22 cellular contexts compared by ENCODE assay signal in genomic region chr19:24002256-24002945, GRCh38.
DNase-seq lines count a peak whose midpoint lies in the region; ATAC-seq and TF ChIP-seq lines count a peak whose summit lies in the region.
"Had no signal": no experiment of that assay in that cellular context is flagged by ENCODE, and none has a peak within 500 bp of the region (broad histone marks: within the 10 kb centered on the region; RNA-seq: fewer than 3 reads in every experiment).

No MANE protein-coding gene starts in this region.

- H3K27me3 ChIP-seq in osteoblast (ENCODE audit: insufficient read depth, low read length) (no peaks in the 10 kb centered on the region), upper lobe of right lung (no peaks in the 10 kb centered on the region)
- H3K27me3 ChIP-seq: BLaER1 treated with 17β-estradiol and CSF1 and Interleukin-3, amounts not matched to agents 10 nM and 100 nM had no signal

- H3K4me1 Mint-ChIP-seq in stimulated activated naive CD8-positive, alpha-beta T cell treated with anti-CD3 and anti-CD28 coated beads, Interleukin-15, amount 100 ng/mL, for 72 hours, result no peaks in the 10 kb centered on the region
- H3K4me1 Mint-ChIP-seq: B cell had no signal

- H3K4me3 ChIP-seq in osteoblast (ENCODE audit: insufficient read depth, low read length), result no peak overlapping the region
- H3K4me3 ChIP-seq in upper lobe of right lung, result no peak overlapping the region
- H3K4me3 ChIP-seq: A549; BLaER1 treated with 17β-estradiol and CSF1 and Interleukin-3, amounts not matched to agents 10 nM and 100 nM; GM12878 had no signal

- no peak overlapping the region for H3K4me2 ChIP-seq in osteoblast (ENCODE audit: insufficient read depth, low read length)
- H3K4me2 ChIP-seq: A549; BLaER1 treated with 17β-estradiol and CSF1 and Interleukin-3, amounts not matched to agents 10 nM and 100 nM had no signal

- no peak overlapping the region for H3K27ac Mint-ChIP-seq in stimulated activated naive CD8-positive, alpha-beta T cell treated with anti-CD3 and anti-CD28 coated beads, Interleukin-15, amount 100 ng/mL, for 72 hours
- H3K27ac Mint-ChIP-seq: B cell; CD4-positive, alpha-beta T cell; CD8-positive, alpha-beta T cell had no signal

- no peak for DNase-seq in stimulated activated naive CD8-positive, alpha-beta T cell treated with anti-CD3 and anti-CD28 coated beads, Interleukin-15, amount 100 ng/mL, for 72 hours
- DNase-seq in stimulated activated naive CD8-positive, alpha-beta T cell treated with anti-CD3 and anti-CD28 coated beads, Interleukin-15, Interleukin-2, amounts not matched to agents 100 U/mL and 50 U/mL, for 24 hours, result no peak
- DNase-seq in osteoblast (ENCODE audit: insufficient read length, low spot score, missing footprints) (peak; percentile 58), upper lobe of right lung (no peak), NCI-H1105 treated with DMSO at 0.1 percent for 48 hours (lab: John Stamatoyannopoulos, UW) (no peak)
- DNase-seq in stimulated activated naive CD4-positive, alpha-beta T cell treated with Interleukin-2 at 50 U/mL for 16 hours (lab: John Stamatoyannopoulos, UW), result no peak
- DNase-seq: AML-193; CD4-positive, alpha-beta T cell; CD8-positive, alpha-beta T cell; DMS 273 treated with DMSO at 0.1 percent for 48 hours; DMS153; DMS53; DMS79; DND-41; EL; GDM1 had no signal

- no peak overlapping the region for H2AFZ ChIP-seq in osteoblast (ENCODE audit: low read length)

- H3K36me3 ChIP-seq in osteoblast (ENCODE audit: insufficient read depth, low read length) (no peaks in the 10 kb centered on the region), upper lobe of right lung (no peaks in the 10 kb centered on the region)
- H3K36me3 ChIP-seq: BLaER1 treated with 17β-estradiol and CSF1 and Interleukin-3, amounts not matched to agents 10 nM and 100 nM had no signal

- peaks cover 27 to 52% of the 10 kb centered on the region in 2 donors for H3K9me3 Mint-ChIP-seq in stimulated activated naive CD8-positive, alpha-beta T cell treated with anti-CD3 and anti-CD28 coated beads, Interleukin-15, amount 100 ng/mL, for 72 hours

- H3K4me3 Mint-ChIP-seq in stimulated activated naive CD8-positive, alpha-beta T cell treated with anti-CD3 and anti-CD28 coated beads, Interleukin-15, amount 100 ng/mL, for 72 hours, result no peak overlapping the region
- H3K4me3 Mint-ChIP-seq: B cell; CD4-positive, alpha-beta T cell; CD8-positive, alpha-beta T cell had no signal

- no peak overlapping the region for H3K27ac ChIP-seq in osteoblast (ENCODE audit: low read depth, low read length)
- no peak overlapping the region for H3K27ac ChIP-seq in upper lobe of right lung
- H3K27ac ChIP-seq: 22Rv1; A549; BLaER1 treated with 17β-estradiol and CSF1 and Interleukin-3, amounts not matched to agents 10 nM and 100 nM; C4-2B had no signal

- H3K4me1 ChIP-seq in osteoblast (ENCODE audit: insufficient read depth, low read length), result no peaks in the 10 kb centered on the region
- H3K4me1 ChIP-seq in upper lobe of right lung, result no peaks in the 10 kb centered on the region
- H3K4me1 ChIP-seq: A549; BLaER1 treated with 17β-estradiol and CSF1 and Interleukin-3, amounts not matched to agents 10 nM and 100 nM had no signal

- ATAC-seq in stimulated activated naive CD8-positive, alpha-beta T cell treated with anti-CD3 and anti-CD28 coated beads, Interleukin-15, amount 100 ng/mL, for 72 hours, result peak; percentile 39
- no peak for ATAC-seq in stimulated activated naive CD8-positive, alpha-beta T cell treated with anti-CD3 and anti-CD28 coated beads, Interleukin-15, Interleukin-2, amounts not matched to agents 100 U/mL and 50 U/mL, for 24 hours
- peak; percentile 28 for ATAC-seq in upper lobe of right lung
- ATAC-seq: A549; CD8-positive, alpha-beta T cell; GM12878 had no signal

- intact Hi-C loops in upper lobe of right lung (cut with DNase I), result no loop called here

- H3K27me3 Mint-ChIP-seq in stimulated activated naive CD8-positive, alpha-beta T cell treated with anti-CD3 and anti-CD28 coated beads, Interleukin-15, amount 100 ng/mL, for 72 hours, result no peaks in the 10 kb centered on the region
- H3K27me3 Mint-ChIP-seq: B cell; CD4-positive, alpha-beta T cell had no signal

- TF ChIP-seq CTCF in osteoblast (IDR thresholded peaks at IDR 0.05; ENCODE audit: extremely low read depth, low read depth, low read length) (no peak), upper lobe of right lung (IDR thresholded peaks at IDR 0.05) (no peak)

- H3K9me3 ChIP-seq in osteoblast (ENCODE audit: low read depth, low read length) (no peaks in the 10 kb centered on the region), upper lobe of right lung (no peaks in the 10 kb centered on the region)

- no peaks in the 10 kb centered on the region for H3K79me2 ChIP-seq in osteoblast (ENCODE audit: insufficient read depth, low read length)

- H4K20me1 ChIP-seq in osteoblast (ENCODE audit: insufficient read depth, low read length), result no peaks in the 10 kb centered on the region
- H4K20me1 ChIP-seq: BLaER1 treated with 17β-estradiol and CSF1 and Interleukin-3, amounts not matched to agents 10 nM and 100 nM had no signal
